In genomic region chr7:98921608-98922372, GRCh38 we compare ENCODE assay signal across 22 cellular contexts. TPM values are rescaled to one million over a fixed set of nuclear protein-coding genes. Genes with fewer than 3 reads are reported as not detected.
A peak's percentile ranks its signal among the peaks of the same experiment; 100 is the strongest.
DNase-seq lines count a peak whose midpoint lies in the region; ATAC-seq, FAIRE-seq and TF ChIP-seq lines count a peak whose summit lies in the region.
"Had no signal": no experiment of that assay in that cellular context is flagged by ENCODE, and none has a peak within 500 bp of the region (broad histone marks: within the 10 kb centered on the region; RNA-seq: fewer than 3 reads in every experiment).

No MANE protein-coding gene starts in this region.

- WGBS in A549 (ENCODE audit: missing lambda C conversion rate): 94% methylated on average over 25 of the region's 25 CpGs
- WGBS in H9 (ENCODE audit: extremely low coverage, insufficient read length, low lambda C conversion rate): no CpG with 5 or more reads among the region's 25 CpGs
- WGBS in right lobe of liver (ENCODE audit: insufficient coverage, low coverage, low lambda C conversion rate, missing lambda C conversion rate): 82% methylated on average over 9 of the region's 25 CpGs

- H4K91ac ChIP-seq in H9 (ENCODE audit: insufficient read length, low read depth, low read length): no peak overlapping the region

- H3K4me2 ChIP-seq in A549: peak overlapping the region; percentile 44; the same call in 2 of the 3 replicates
- no peak overlapping the region for H3K4me2 ChIP-seq in H9 (ENCODE audit: insufficient read depth, insufficient read length, low read length)

- H3K18ac ChIP-seq in H9 (ENCODE audit: insufficient read length, low read depth, low read length): no peak overlapping the region

- H3K27me3 ChIP-seq in H9 (ENCODE audit: insufficient read depth, low read length) (no peaks in the 10 kb centered on the region), right lobe of liver (no peaks in the 10 kb centered on the region)
- H3K27me3 ChIP-seq: colonic mucosa, stomach, uterus had no signal

- no peak overlapping the region for H4K8ac ChIP-seq in H9 (replicated peaks; ENCODE audit: insufficient read length, low read depth, low read length)

- no peak overlapping the region for H2BK12ac ChIP-seq in H9 (ENCODE audit: insufficient read length, low read depth, low read length)

- H3K4me1 ChIP-seq in A549 (peaks cover 16% of the 10 kb centered on the region), H9 (ENCODE audit: insufficient read depth, low read length) (no peaks in the 10 kb centered on the region), right lobe of liver (peaks cover 0 to 23% (median 5%) of the 10 kb centered on the region in 4 donors)
- H3K4me1 ChIP-seq: colonic mucosa, uterus had no signal

- H3K36me3 ChIP-seq in right lobe of liver: peaks cover 0 to 41% (median 22%) of the 10 kb centered on the region in 4 donors
- H3K36me3 ChIP-seq: uterus had no signal

- no peak overlapping the region for H2AFZ ChIP-seq in H9 (ENCODE audit: low read length)

- no peaks in the 10 kb centered on the region for H3K9me3 ChIP-seq in A549
- no peaks in the 10 kb centered on the region for H3K9me3 ChIP-seq in H9 (ENCODE audit: control insufficient read depth, low read depth, low read length)
- no peaks in the 10 kb centered on the region for H3K9me3 ChIP-seq in right lobe of liver
- H3K9me3 ChIP-seq: colonic mucosa, stomach, uterus had no signal

- FAIRE-seq in A549 (lab: Jason Lieb, UNC): no peak
- FAIRE-seq: D721Med had no signal

- no peak for TF ChIP-seq POLR2A in A549 (IDR thresholded peaks at IDR 0.05; ENCODE audit: low read length)
- no peak for TF ChIP-seq POLR2A in right lobe of liver (IDR thresholded peaks at IDR 0.05)

- H2AK5ac ChIP-seq in H9 (ENCODE audit: insufficient read length, low read length): no peak overlapping the region

- H4K5ac ChIP-seq in H9 (ENCODE audit: insufficient read length, low read depth, low read length): no peak overlapping the region

- no peaks in the 10 kb centered on the region for H3K4me1 Mint-ChIP-seq in H9
- H3K4me1 Mint-ChIP-seq in activated CD4-positive, alpha-beta T cell treated with anti-CD3 and anti-CD28 coated beads, Interleukin-2, amount 10 ng/mL, durations not matched to agents 24 days and 14 days: no peaks in the 10 kb centered on the region
- H3K4me1 Mint-ChIP-seq in activated T-cell treated with anti-CD3 and anti-CD28 coated beads, Interleukin-2, amount 50 U/mL, for 24 hours (ENCODE audit: low read depth): no peaks in the 10 kb centered on the region
- peaks cover 0 to 8% (median 1%) of the 10 kb centered on the region in 4 donors for H3K4me1 Mint-ChIP-seq in naive thymus-derived CD8-positive, alpha-beta T cell
- H3K4me1 Mint-ChIP-seq: T-cell had no signal

- peak overlapping the region in 1 of 3 experiments; percentile 87; a peak in 1 of 7 replicates for H3K27ac Mint-ChIP-seq in H9
- H3K27ac Mint-ChIP-seq in activated CD4-positive, alpha-beta T cell treated with anti-CD3 and anti-CD28 coated beads, Interleukin-2, amount 10 ng/mL, durations not matched to agents 24 days and 14 days: no peak overlapping the region
- H3K27ac Mint-ChIP-seq in activated T-cell treated with anti-CD3 and anti-CD28 coated beads, Interleukin-2, amount 50 U/mL, for 24 hours: no peak overlapping the region
- no peak overlapping the region for H3K27ac Mint-ChIP-seq in naive thymus-derived CD8-positive, alpha-beta T cell
- H3K27ac Mint-ChIP-seq: natural killer cell treated with Interleukin-12 subunit alpha and Interleukin-12 subunit beta and Interleukin-15 and Interleukin-18, amount 100 ng/mL, for 72 hours; T-cell had no signal

- peak overlapping the region; percentile 26 to 45; a peak in 2 of 6 replicates for H3K27ac ChIP-seq in A549
- H3K27ac ChIP-seq in H9 (ENCODE audit: insufficient read length, low read depth, low read length): no peak overlapping the region
- H3K27ac ChIP-seq in right lobe of liver: peak overlapping the region in 2 of 3 donors; percentile 65 to 77
- H3K27ac ChIP-seq: colonic mucosa, stomach, uterus had no signal

- no peak overlapping the region for H3K4ac ChIP-seq in H9 (ENCODE audit: low read depth, low read length)

- H3T11ph ChIP-seq in H9 (ENCODE audit: low read length): no peak overlapping the region

- H3K4me3 ChIP-seq in A549 (no peak overlapping the region), right lobe of liver (no peak overlapping the region)
- H3K4me3 ChIP-seq: colonic mucosa, stomach, uterus had no signal

- TF ChIP-seq CTCF in A549 (IDR thresholded peaks at IDR 0.05) (no peak), H9 (conservative IDR thresholded peaks at IDR 0.05) (peak; percentile 45), right lobe of liver (IDR thresholded peaks at IDR 0.05) (no peak)

- no peaks in the 10 kb centered on the region for H3K23me2 ChIP-seq in H9 (ENCODE audit: insufficient read length, low read depth, low read length, poor library complexity, severe bottlenecking)

- TF ChIP-seq RAD21 in A549 (conservative IDR thresholded peaks at IDR 0.05 in 1 of 2, IDR thresholded peaks at IDR 0.05 in 1 of 2): no peak

- CTCF ChIA-PET in A549 (lab: Yijun Ruan, JAX): interaction anchor here (0.6 to 2.8 kb wide), 6 partner anchors 8 to 407 kb away, joined by 3 to 12 read pairs (median 4); partner anchors contain the start of gene TRRAP

- POLR2A ChIA-PET in A549 (lab: Yijun Ruan, JAX): no interaction called here
- POLR2A ChIA-PET in naive thymus-derived CD8-positive, alpha-beta T cell (lab: Charles Lee): interaction anchor here (0.6 kb wide), 1 partner anchor 455 kb away, joined by 3 read pairs; no protein-coding TSS in a partner anchor

- peaks cover 32 to 93% (median 79%) of the 10 kb centered on the region in 3 experiments; a peak in 6 of 7 replicates for H3K36me3 Mint-ChIP-seq in H9 (ENCODE audit: insufficient read depth in 1 of 3, low read depth in 3 of 3)
- peaks cover 62% of the 10 kb centered on the region for H3K36me3 Mint-ChIP-seq in activated CD4-positive, alpha-beta T cell treated with anti-CD3 and anti-CD28 coated beads, Interleukin-2, amount 10 ng/mL, durations not matched to agents 24 days and 14 days (ENCODE audit: low read depth)
- H3K36me3 Mint-ChIP-seq in activated T-cell treated with anti-CD3 and anti-CD28 coated beads, Interleukin-2, amount 50 U/mL, for 24 hours (ENCODE audit: low read depth): peaks cover 98% of the 10 kb centered on the region
- H3K36me3 Mint-ChIP-seq in naive thymus-derived CD8-positive, alpha-beta T cell: peaks cover 12 to 97% (median 41%) of the 10 kb centered on the region in 3 donors

- H3K4me3 Mint-ChIP-seq in H9: no peak overlapping the region; a peak in 1 of 5 replicates
- no peak overlapping the region for H3K4me3 Mint-ChIP-seq in activated CD4-positive, alpha-beta T cell treated with anti-CD3 and anti-CD28 coated beads, Interleukin-2, amount 10 ng/mL, durations not matched to agents 24 days and 14 days
- H3K4me3 Mint-ChIP-seq in activated T-cell treated with anti-CD3 and anti-CD28 coated beads, Interleukin-2, amount 50 U/mL, for 24 hours: no peak overlapping the region
- H3K4me3 Mint-ChIP-seq in naive thymus-derived CD8-positive, alpha-beta T cell: no peak overlapping the region
- H3K4me3 Mint-ChIP-seq: natural killer cell treated with Interleukin-12 subunit alpha and Interleukin-12 subunit beta and Interleukin-15 and Interleukin-18, amount 100 ng/mL, for 72 hours; T-cell had no signal

- intact Hi-C loops in right lobe of liver (cut with DNase I): no loop called here
- intact Hi-C loops in activated CD4-positive, alpha-beta T cell treated with anti-CD3 and anti-CD28 coated beads, Interleukin-2, amount 10 ng/mL, durations not matched to agents 24 days and 14 days (cut with micrococcal nuclease): no loop called here

- no peak overlapping the region for H2BK120ac ChIP-seq in H9 (ENCODE audit: low read depth, low read length, poor library complexity, severe bottlenecking)

- H3K9me3 Mint-ChIP-seq in H9: no peaks in the 10 kb centered on the region
- H3K9me3 Mint-ChIP-seq in activated CD4-positive, alpha-beta T cell treated with anti-CD3 and anti-CD28 coated beads, Interleukin-2, amount 10 ng/mL, durations not matched to agents 24 days and 14 days: no peaks in the 10 kb centered on the region
- H3K9me3 Mint-ChIP-seq in activated T-cell treated with anti-CD3 and anti-CD28 coated beads, Interleukin-2, amount 50 U/mL, for 24 hours: no peaks in the 10 kb centered on the region
- H3K9me3 Mint-ChIP-seq in naive thymus-derived CD8-positive, alpha-beta T cell: no peaks in the 10 kb centered on the region
- H3K9me3 Mint-ChIP-seq: natural killer cell treated with Interleukin-12 subunit alpha and Interleukin-12 subunit beta and Interleukin-15 and Interleukin-18, amount 100 ng/mL, for 72 hours; T-cell had no signal

- no peaks in the 10 kb centered on the region for H4K20me1 ChIP-seq in H9 (ENCODE audit: control insufficient read depth, insufficient read depth, insufficient read length)

- H3K9ac ChIP-seq in H9 (ENCODE audit: extremely low read depth, insufficient read length, low read length): no peak overlapping the region

- H3K79me2 ChIP-seq in H9 (ENCODE audit: insufficient read depth, low read length): no peaks in the 10 kb centered on the region

- no peak overlapping the region for H2BK20ac ChIP-seq in H9 (ENCODE audit: low read depth, low read length, poor library complexity, severe bottlenecking)

- no peak overlapping the region for H3K14ac ChIP-seq in H9 (ENCODE audit: insufficient read depth, low read length)

- no peaks in the 10 kb centered on the region for H3K79me1 ChIP-seq in H9 (ENCODE audit: insufficient read depth, low read depth, low read length, poor library complexity, severe bottlenecking)

- no peak for TF ChIP-seq EP300 in A549 (IDR thresholded peaks at IDR 0.05)

- H3K56ac ChIP-seq in H9 (ENCODE audit: insufficient read length, low read depth, low read length): no peak overlapping the region

- H3K23ac ChIP-seq in H9 (ENCODE audit: insufficient read length, low read depth, low read length): no peak overlapping the region

- DNase-seq in A549 (ENCODE audit: low read depth in 1 of 2, low spot score in 1 of 2): peak in 1 of 2 experiments; percentile 26
- DNase-seq in H9: peak; percentile 33
- DNase-seq in astrocyte of the hippocampus (ENCODE audit: low read depth, low spot score): peak; percentile 4
- DNase-seq in right lobe of liver: no peak
- DNase-seq in activated CD4-positive, alpha-beta T cell treated with anti-CD3 and anti-CD28 coated beads, Interleukin-2, amount 10 ng/mL, durations not matched to agents 24 days and 14 days: no peak
- no peak for DNase-seq in activated T-cell treated with anti-CD3 and anti-CD28 coated beads, Interleukin-2, amount 50 U/mL, for 24 hours
- no peak for DNase-seq in naive thymus-derived CD8-positive, alpha-beta T cell
- no peak for DNase-seq in NCI-H345 (lab: John Stamatoyannopoulos, UW)
- DNase-seq: activated effector memory CD4-positive, alpha-beta T cell treated with anti-CD3 and anti-CD28 coated beads, Interleukin-2, amount 50 U/mL, for 16 hours; amniotic stem cell; colonic mucosa; NCI-H1092; NCI-H2107; NCI-H748 treated with DMSO at 0.1 percent for 48 hours; retina; stimulated activated CD4-positive, alpha-beta T cell treated with anti-CD3 and anti-CD28 coated beads, Interleukin-15, amount 100 ng/mL, for 24 hours; T-cell had no signal

- no peaks in the 10 kb centered on the region for H3K27me3 Mint-ChIP-seq in H9 (ENCODE audit: low read depth)
- H3K27me3 Mint-ChIP-seq in activated CD4-positive, alpha-beta T cell treated with anti-CD3 and anti-CD28 coated beads, Interleukin-2, amount 10 ng/mL, durations not matched to agents 24 days and 14 days: no peaks in the 10 kb centered on the region
- H3K27me3 Mint-ChIP-seq in activated T-cell treated with anti-CD3 and anti-CD28 coated beads, Interleukin-2, amount 50 U/mL, for 24 hours: no peaks in the 10 kb centered on the region
- no peaks in the 10 kb centered on the region for H3K27me3 Mint-ChIP-seq in naive thymus-derived CD8-positive, alpha-beta T cell
- H3K27me3 Mint-ChIP-seq: natural killer cell treated with Interleukin-12 subunit alpha and Interleukin-12 subunit beta and Interleukin-15 and Interleukin-18, amount 100 ng/mL, for 72 hours; T-cell had no signal

- ATAC-seq in A549 (peak; percentile 66 to 69; a peak in 4 of 6 replicates), right lobe of liver (peak in 1 of 4 donors; percentile 3)
- ATAC-seq in naive thymus-derived CD8-positive, alpha-beta T cell: no peak
- ATAC-seq: natural killer cell treated with Interleukin-12 subunit alpha and Interleukin-12 subunit beta and Interleukin-15 and Interleukin-18, amount 100 ng/mL, for 72 hours; T-cell had no signal

- no peak overlapping the region for H2BK5ac ChIP-seq in H9 (ENCODE audit: insufficient read length, low read length)

- H2BK15ac ChIP-seq in H9 (ENCODE audit: low read depth, low read length): no peak overlapping the region

RNA-seq across cellular contexts. Expression of gene TRRAP, which starts 43.5 kb away (rescaled TPM):
- polyA plus RNA-seq in A549 (2011; rRNA removed) (22.1 and 28.5 TPM in 2 replicates), A549 (2017; fragmentation: RNase III; extraction: RNeasy Plus Mini Kit Qiagen cat#74134 plus additional on column Dnase treatment) (10.8 to 13.0 TPM (median 12.2 TPM) in 3 replicates)
- polyA plus RNA-seq in A549 (2012; cell fraction: cytosol; rRNA removed): 16.6 and 20.2 TPM in 2 replicates
- 38.7 and 39.6 TPM in 2 replicates for polyA plus RNA-seq in A549 (2012; cell fraction: nucleus; rRNA removed)
- polyA minus RNA-seq in A549 (2011; rRNA and poly(A)+ RNA removed): 63.0 and 76.4 TPM in 2 replicates
- total RNA-seq in H9 (2021) (54.0 and 58.6 TPM in 2 replicates), right lobe of liver (10 to 100 TPM; 16.1 to 20.5 (median 18.6) TPM)
- total RNA-seq in activated CD4-positive, alpha-beta T cell treated with anti-CD3 and anti-CD28 coated beads, Interleukin-2, amount 10 ng/mL, durations not matched to agents 24 days and 14 days: 62.7 and 65.1 TPM in 2 replicates
- total RNA-seq in naive thymus-derived CD8-positive, alpha-beta T cell: 10 to 100 TPM; 62.5 to 63.4 TPM
- polyA plus RNA-seq in naive thymus-derived CD8-positive, alpha-beta T cell: 1 to 10 TPM; 2.6 to 5.9 (median 4.0) TPM

RNA-seq across cellular contexts. Expression of gene TMEM130, which starts 52.0 kb away (rescaled TPM):
- polyA plus RNA-seq in A549 (2011; rRNA removed) (0.25 and 0.67 TPM in 2 replicates), A549 (2017; fragmentation: RNase III; extraction: RNeasy Plus Mini Kit Qiagen cat#74134 plus additional on column Dnase treatment) (0.35 to 0.44 TPM (median 0.41 TPM) in 3 replicates)
- polyA plus RNA-seq in A549 (2012; cell fraction: cytosol; rRNA removed): 0.19 and 0.35 TPM in 2 replicates
- polyA plus RNA-seq in A549 (2012; cell fraction: nucleus; rRNA removed): 0.83 and 0.93 TPM in 2 replicates
- polyA minus RNA-seq in A549 (2011; rRNA and poly(A)+ RNA removed): 0.17 and 0.29 TPM in 2 replicates
- total RNA-seq in H9 (2021) (1.1 and 1.7 TPM in 2 replicates), right lobe of liver (not detected)
- 0.66 TPM in 1 of 2 replicates, not detected in the other for total RNA-seq in activated CD4-positive, alpha-beta T cell treated with anti-CD3 and anti-CD28 coated beads, Interleukin-2, amount 10 ng/mL, durations not matched to agents 24 days and 14 days
- total RNA-seq in naive thymus-derived CD8-positive, alpha-beta T cell: not detected
- polyA plus RNA-seq in naive thymus-derived CD8-positive, alpha-beta T cell: not detected
- total RNA-seq: lung microvascular endothelial cell; natural killer cell treated with Interleukin-12 subunit alpha and Interleukin-12 subunit beta and Interleukin-15 and Interleukin-18, amount 100 ng/mL, for 72 hours had no signal

Comparison
In these comparisons a context has a peak if more than half of its experiments do, and no peak if none do; other contexts are left out.
1. ATAC-seq: peak in A549 (2 of 2); none in naive thymus-derived CD8-positive, alpha-beta T cell (0 of 2).
2. DNase-seq: peak in H9 (single experiment) and astrocyte of the hippocampus (single experiment); none in right lobe of liver (0 of 3), activated CD4-positive, alpha-beta T cell treated with anti-CD3 and anti-CD28 coated beads, Interleukin-2, amount 10 ng/mL, durations not matched to agents 24 days and 14 days (single experiment), activated T-cell treated with anti-CD3 and anti-CD28 coated beads, Interleukin-2, amount 50 U/mL, for 24 hours (single experiment), naive thymus-derived CD8-positive, alpha-beta T cell (0 of 10) and NCI-H345 (single experiment).